ENCODE assay signal across 8 cellular contexts in genomic region chr19:45250216-45250831, GRCh38. TPM values are rescaled to one million over a fixed set of nuclear protein-coding genes. Genes with fewer than 3 reads are reported as not detected.
DNase-seq lines count a peak whose midpoint lies in the region; ATAC-seq and TF ChIP-seq lines count a peak whose summit lies in the region.

No MANE protein-coding gene starts in this region.

- H4K20me1 ChIP-seq in GM23338 (replicated peaks; ENCODE audit: insufficient read depth): peaks cover 10% of the 10 kb centered on the region

- no peaks in the 10 kb centered on the region for H3K9me2 ChIP-seq in GM23338 (ENCODE audit: insufficient read depth)

- H3K4me3 Mint-ChIP-seq in GM23338: peak overlapping the region; percentile 81
- H3K4me3 Mint-ChIP-seq in WTC11: peak overlapping the region; percentile 89

- peaks cover 16% of the 10 kb centered on the region for H3K4me1 Mint-ChIP-seq in GM23338
- peaks cover 22% of the 10 kb centered on the region for H3K4me1 Mint-ChIP-seq in WTC11

- H3K9me3 ChIP-seq in cardiac muscle cell (ENCODE audit: low read depth): no peaks in the 10 kb centered on the region

- DNase-seq in GM23338 (ENCODE audit: low spot score) (peak; percentile 37), WTC11 (ENCODE audit: low spot score) (no peak), cardiac muscle cell (ENCODE audit: low read depth in 1 of 2, low spot score in 1 of 2) (no peak), skeletal muscle cell (ENCODE audit: low read depth) (no peak), NCI-H2029 (lab: John Stamatoyannopoulos, UW) (no peak), omental fat pad (ENCODE audit: low spot score) (no peak), GM20000 (ENCODE audit: low spot score) (no peak)

- peak overlapping the region; percentile 67 for H3K4me3 ChIP-seq in GM23338
- H3K4me3 ChIP-seq in cardiac muscle cell: peak overlapping the region; percentile 100
- H3K4me3 ChIP-seq in skeletal muscle cell (ENCODE audit: low read depth, low read length): peak overlapping the region; percentile 60

- peaks cover 20% of the 10 kb centered on the region for H3K79me2 ChIP-seq in GM23338 (replicated peaks; ENCODE audit: insufficient read depth)

- H3K36me3 ChIP-seq in GM23338 (ENCODE audit: insufficient read depth): no peaks in the 10 kb centered on the region
- H3K36me3 ChIP-seq in cardiac muscle cell: no peaks in the 10 kb centered on the region

- ATAC-seq in GM23338: peak; percentile 3; the same call in 2 of the 3 replicates
- ATAC-seq in WTC11: no peak
- no peak for ATAC-seq in GM21423 (IDR thresholded peaks at IDR 0.05; ENCODE audit: unreplicated experiment)
- ATAC-seq in omental fat pad (ENCODE audit: low FRiP score): no peak

- H2AFZ ChIP-seq in GM23338: peak overlapping the region; percentile 97

- H3K4me2 ChIP-seq in GM23338: peak overlapping the region; percentile 88

- CTCF ChIA-PET in WTC11 (lab: Charles Lee): interaction anchor here (0.9 to 3.7 kb wide), 5 partner anchors 49 to 88 kb away, joined by 3 to 45 read pairs (median 3); no protein-coding TSS in a partner anchor

- H3K4me1 ChIP-seq in GM23338 (ENCODE audit: insufficient read depth): peaks cover 7% of the 10 kb centered on the region; the same call in 1 of the 2 replicates
- H3K4me1 ChIP-seq in cardiac muscle cell (ENCODE audit: low read depth): peaks cover 2% of the 10 kb centered on the region

- POLR2A ChIA-PET in WTC11 (lab: Charles Lee): no interaction called here

- H3K27me3 Mint-ChIP-seq in GM23338 (ENCODE audit: insufficient read depth, low read depth, poor library complexity) (peaks cover 20% of the 10 kb centered on the region), WTC11 (ENCODE audit: low read depth) (peaks cover 25% of the 10 kb centered on the region)

- H3K27ac Mint-ChIP-seq in GM23338: no peak overlapping the region
- H3K27ac Mint-ChIP-seq in WTC11: no peak overlapping the region

- no peaks in the 10 kb centered on the region for H3K9me3 Mint-ChIP-seq in GM23338
- H3K9me3 Mint-ChIP-seq in WTC11: no peaks in the 10 kb centered on the region

- H3F3A ChIP-seq in GM23338 (replicated peaks; ENCODE audit: low read depth): peaks cover 4% of the 10 kb centered on the region; the same call in 1 of the 2 replicates

- TF ChIP-seq CTCF in GM23338 (conservative IDR thresholded peaks at IDR 0.05; ENCODE audit: low read depth in 2 of 2) (no peak), WTC11 (IDR thresholded peaks at IDR 0.05) (no peak), cardiac muscle cell (IDR thresholded peaks at IDR 0.05; ENCODE audit: low read depth, low read length) (no peak), omental fat pad (IDR thresholded peaks at IDR 0.05) (no peak), GM20000 (IDR thresholded peaks at IDR 0.05; ENCODE audit: extremely low read depth, missing control alignments) (no peak)

- no peak overlapping the region for H3K27ac ChIP-seq in GM23338 (ENCODE audit: low read depth)
- H3K27ac ChIP-seq in cardiac muscle cell: no peak overlapping the region

- no peaks in the 10 kb centered on the region for H3K36me3 Mint-ChIP-seq in GM23338 (ENCODE audit: low read depth)
- no peaks in the 10 kb centered on the region for H3K36me3 Mint-ChIP-seq in WTC11

- H3K27me3 ChIP-seq in GM23338 (ENCODE audit: insufficient read depth): peaks cover 20% of the 10 kb centered on the region
- no peaks in the 10 kb centered on the region for H3K27me3 ChIP-seq in cardiac muscle cell

TF ChIP-seq in GM23338, 12 proteins besides CTCF, POLR2A, EP300 and RAD21 (continues in another document):
- no peak for TF ChIP-seq ZNF331 (CRISPR knock-in tag; IDR thresholded peaks at IDR 0.05; ENCODE audit: low read depth)
- TF ChIP-seq, protein P1, sequence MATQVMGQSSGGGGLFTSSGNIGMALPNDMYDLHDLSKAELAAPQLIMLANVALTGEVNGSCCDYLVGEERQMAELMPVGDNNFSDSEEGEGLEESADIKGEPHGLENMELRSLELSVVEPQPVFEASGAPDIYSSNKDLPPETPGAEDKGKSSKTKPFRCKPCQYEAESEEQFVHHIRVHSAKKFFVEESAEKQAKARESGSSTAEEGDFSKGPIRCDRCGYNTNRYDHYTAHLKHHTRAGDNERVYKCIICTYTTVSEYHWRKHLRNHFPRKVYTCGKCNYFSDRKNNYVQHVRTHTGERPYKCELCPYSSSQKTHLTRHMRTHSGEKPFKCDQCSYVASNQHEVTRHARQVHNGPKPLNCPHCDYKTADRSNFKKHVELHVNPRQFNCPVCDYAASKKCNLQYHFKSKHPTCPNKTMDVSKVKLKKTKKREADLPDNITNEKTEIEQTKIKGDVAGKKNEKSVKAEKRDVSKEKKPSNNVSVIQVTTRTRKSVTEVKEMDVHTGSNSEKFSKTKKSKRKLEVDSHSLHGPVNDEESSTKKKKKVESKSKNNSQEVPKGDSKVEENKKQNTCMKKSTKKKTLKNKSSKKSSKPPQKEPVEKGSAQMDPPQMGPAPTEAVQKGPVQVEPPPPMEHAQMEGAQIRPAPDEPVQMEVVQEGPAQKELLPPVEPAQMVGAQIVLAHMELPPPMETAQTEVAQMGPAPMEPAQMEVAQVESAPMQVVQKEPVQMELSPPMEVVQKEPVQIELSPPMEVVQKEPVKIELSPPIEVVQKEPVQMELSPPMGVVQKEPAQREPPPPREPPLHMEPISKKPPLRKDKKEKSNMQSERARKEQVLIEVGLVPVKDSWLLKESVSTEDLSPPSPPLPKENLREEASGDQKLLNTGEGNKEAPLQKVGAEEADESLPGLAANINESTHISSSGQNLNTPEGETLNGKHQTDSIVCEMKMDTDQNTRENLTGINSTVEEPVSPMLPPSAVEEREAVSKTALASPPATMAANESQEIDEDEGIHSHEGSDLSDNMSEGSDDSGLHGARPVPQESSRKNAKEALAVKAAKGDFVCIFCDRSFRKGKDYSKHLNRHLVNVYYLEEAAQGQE (IDR thresholded peaks at IDR 0.05; ENCODE audit: unreplicated experiment): no peak
- no peak for TF ChIP-seq NANOG (IDR thresholded peaks at IDR 0.05; ENCODE audit: borderline replicate concordance)
- TF ChIP-seq EZH2phosphoT487 (IDR thresholded peaks at IDR 0.05; ENCODE audit: unreplicated experiment): no peak
- no peak for TF ChIP-seq ETS1 (IDR thresholded peaks at IDR 0.05)

TF ChIP-seq in WTC11, 78 proteins besides CTCF, POLR2A, EP300 and RAD21:
- TF ChIP-seq ZNF423 (CRISPR knock-in tag; IDR thresholded peaks at IDR 0.05) (no peak), CREB1 (CRISPR knock-in tag; IDR thresholded peaks at IDR 0.05) (no peak), TEAD1 (CRISPR knock-in tag; IDR thresholded peaks at IDR 0.05) (no peak), IRF1 (CRISPR knock-in tag; IDR thresholded peaks at IDR 0.05) (no peak), NFE2L1 (CRISPR knock-in tag; IDR thresholded peaks at IDR 0.05) (no peak), ATF1 (CRISPR knock-in tag; IDR thresholded peaks at IDR 0.05) (no peak), ZNF396 (CRISPR knock-in tag; IDR thresholded peaks at IDR 0.05; ENCODE audit: borderline replicate concordance) (no peak)
TF ChIP-seq in WTC11: peak in this region for 0.

RNA-seq across cellular contexts. Expression of gene MARK4, which starts 0.7 kb away (rescaled TPM):
- total RNA-seq in GM23338 (2014; rRNA removed; shearing (Covaris generic)): 38.6 and 40.5 TPM in 2 replicates
- polyA plus RNA-seq in GM23338 (2016; fragmentation: Nextera tagmentation; extraction: Ambion mirVana): 15.8 and 16.6 TPM in 2 replicates
- 58.5 to 60.8 TPM (median 58.6 TPM) in 3 replicates for total RNA-seq in WTC11 (2021)
- 65.3 and 135 TPM in 2 replicates for total RNA-seq in cardiac muscle cell
- 21.0 and 42.0 TPM in 2 replicates for polyA plus RNA-seq in cardiac muscle cell
- 10 to 100 TPM; 10.6 to 14.8 (median 12.0) TPM for total RNA-seq in omental fat pad

RNA-seq across cellular contexts. Expression of gene EXOC3L2, which starts 5.1 kb away (rescaled TPM):
- total RNA-seq in GM23338 (2014; rRNA removed; shearing (Covaris generic)): 0.35 and 3.2 TPM in 2 replicates
- polyA plus RNA-seq in GM23338 (2016; fragmentation: Nextera tagmentation; extraction: Ambion mirVana) (2.0 and 2.8 TPM in 2 replicates), cardiac muscle cell (1.5 and 5.2 TPM in 2 replicates)
- total RNA-seq in WTC11 (2021) (2.7 to 3.5 TPM (median 3.1 TPM) in 3 replicates), cardiac muscle cell (2.0 and 2.2 TPM in 2 replicates), omental fat pad (1 to 10 TPM; 1.4 to 4.1 (median 2.7) TPM)
